In genomic region chr6:76866091-76866490, GRCh38 we compare ENCODE assay signal across 25 cellular contexts.
DNase-seq lines count a peak whose midpoint lies in the region; FAIRE-seq and TF ChIP-seq lines count a peak whose summit lies in the region.
"Had no signal": no experiment of that assay in that cellular context is flagged by ENCODE, and none has a peak within 500 bp of the region (broad histone marks: within the 10 kb centered on the region; RNA-seq: fewer than 3 reads in every experiment).

No MANE protein-coding gene starts in this region.

- H3K27me3 ChIP-seq in OCI-LY3 (ENCODE audit: low read depth, low read length) (no peaks in the 10 kb centered on the region), adipocyte (replicated peaks; ENCODE audit: control insufficient read depth, insufficient read depth, low read length) (no peaks in the 10 kb centered on the region), osteoblast (ENCODE audit: insufficient read depth, low read length) (no peaks in the 10 kb centered on the region)
- H3K27me3 ChIP-seq: BE2C; BLaER1 treated with 17β-estradiol and CSF1 and Interleukin-3, amounts not matched to agents 10 nM and 100 nM had no signal

- H4K20me1 ChIP-seq in OCI-LY3 (ENCODE audit: insufficient read depth, low read length) = no peaks in the 10 kb centered on the region
- H4K20me1 ChIP-seq in osteoblast (ENCODE audit: insufficient read depth, low read length) = no peaks in the 10 kb centered on the region
- H4K20me1 ChIP-seq: BLaER1 treated with 17β-estradiol and CSF1 and Interleukin-3, amounts not matched to agents 10 nM and 100 nM had no signal

- no peaks in the 10 kb centered on the region for H3K27me3 Mint-ChIP-seq in nephron progenitor cell (ENCODE audit: low read depth, poor library complexity)
- H3K27me3 Mint-ChIP-seq: CD4-positive, alpha-beta T cell had no signal

- H3K4me3 ChIP-seq in OCI-LY3 (ENCODE audit: low read length) = no peak overlapping the region
- no peak overlapping the region for H3K4me3 ChIP-seq in adipocyte (ENCODE audit: low read length)
- H3K4me3 ChIP-seq in osteoblast (ENCODE audit: insufficient read depth, low read length) = no peak overlapping the region
- H3K4me3 ChIP-seq: A549; BLaER1 treated with 17β-estradiol and CSF1 and Interleukin-3, amounts not matched to agents 10 nM and 100 nM; GM23248 had no signal

- no peak overlapping the region for H3K9ac ChIP-seq in OCI-LY3 (ENCODE audit: low read length)
- H3K9ac ChIP-seq in adipocyte (ENCODE audit: low read length) = no peak overlapping the region
- H3K9ac ChIP-seq: BLaER1 treated with 17β-estradiol and CSF1 and Interleukin-3, amounts not matched to agents 10 nM and 100 nM; GM23248 had no signal

- no peak overlapping the region for H3K4me3 Mint-ChIP-seq in nephron progenitor cell
- H3K4me3 Mint-ChIP-seq: CD14-positive monocyte; CD4-positive, alpha-beta T cell; CD8-positive, alpha-beta memory T cell had no signal

- H3K9me3 Mint-ChIP-seq in nephron progenitor cell = peaks cover 13% of the 10 kb centered on the region

- no peaks in the 10 kb centered on the region for H3K79me2 ChIP-seq in OCI-LY3 (ENCODE audit: low read length)
- H3K79me2 ChIP-seq in osteoblast (ENCODE audit: insufficient read depth, low read length) = no peaks in the 10 kb centered on the region

- no peak overlapping the region for H3K27ac ChIP-seq in OCI-LY3 (ENCODE audit: low read length)
- peak overlapping the region; percentile 31 for H3K27ac ChIP-seq in osteoblast (ENCODE audit: low read depth, low read length)
- H3K27ac ChIP-seq: A549; BLaER1 treated with 17β-estradiol and CSF1 and Interleukin-3, amounts not matched to agents 10 nM and 100 nM; GM23248 had no signal

- H3K36me3 ChIP-seq in OCI-LY3 (replicated peaks; ENCODE audit: low read depth, low read length) = no peaks in the 10 kb centered on the region
- no peaks in the 10 kb centered on the region for H3K36me3 ChIP-seq in adipocyte (ENCODE audit: control insufficient read depth, insufficient read depth, low read length, severe bottlenecking)
- no peaks in the 10 kb centered on the region for H3K36me3 ChIP-seq in osteoblast (ENCODE audit: insufficient read depth, low read length)
- H3K36me3 ChIP-seq: BE2C; BLaER1 treated with 17β-estradiol and CSF1 and Interleukin-3, amounts not matched to agents 10 nM and 100 nM had no signal

- TF ChIP-seq CTCF in OCI-LY3 (IDR thresholded peaks at IDR 0.05; ENCODE audit: low read depth, low read length) = no peak
- TF ChIP-seq CTCF in osteoblast (IDR thresholded peaks at IDR 0.05; ENCODE audit: extremely low read depth, low read depth, low read length) = no peak
- TF ChIP-seq CTCF in nephron progenitor cell (IDR thresholded peaks at IDR 0.05) = no peak

- H3K27ac Mint-ChIP-seq in nephron progenitor cell = no peak overlapping the region
- H3K27ac Mint-ChIP-seq: CD14-positive monocyte; CD4-positive, alpha-beta T cell; CD8-positive, alpha-beta memory T cell had no signal

- H2AFZ ChIP-seq in OCI-LY3 (ENCODE audit: low read depth, low read length) (0 out of 2 replicates have a peak overlapping the region, but pooled peaks have one; percentile 17), osteoblast (ENCODE audit: low read length) (no peak overlapping the region)
- H2AFZ ChIP-seq: GM23248 had no signal

- no peaks in the 10 kb centered on the region for H3K4me1 Mint-ChIP-seq in nephron progenitor cell
- H3K4me1 Mint-ChIP-seq: CD14-positive monocyte; CD8-positive, alpha-beta memory T cell had no signal

- peak; percentile 28 for DNase-seq in EH (ENCODE audit: low read depth)
- peak; percentile 10 for DNase-seq in adipocyte (ENCODE audit: low read depth)
- DNase-seq in osteoblast (ENCODE audit: insufficient read length, low spot score, missing footprints) = no peak
- DNase-seq in nephron progenitor cell = no peak
- no peak for DNase-seq in GM12891 (ENCODE audit: insufficient read length, low spot score)
- no peak for DNase-seq in activated CD4-positive, alpha-beta T cell treated with anti-CD3 and anti-CD28 coated beads for 1 hour
- DNase-seq in EL = no peak
- DNase-seq: 8988T; ACHN; AML-193; BE2C; CD4-positive, alpha-beta T cell; CD8-positive, alpha-beta memory T cell; DMS 273 treated with DMSO at 0.1 percent for 48 hours; DMS79; GM23248; H7 had no signal

- peaks cover 9% of the 10 kb centered on the region for H3K36me3 Mint-ChIP-seq in nephron progenitor cell (ENCODE audit: low read depth)
- H3K36me3 Mint-ChIP-seq: CD14-positive monocyte had no signal

- no peak overlapping the region for H3K4me2 ChIP-seq in OCI-LY3 (ENCODE audit: low read length)
- no peak overlapping the region for H3K4me2 ChIP-seq in osteoblast (ENCODE audit: insufficient read depth, low read length)
- H3K4me2 ChIP-seq: A549; BLaER1 treated with 17β-estradiol and CSF1 and Interleukin-3, amounts not matched to agents 10 nM and 100 nM had no signal

- no peak for TF ChIP-seq POLR2A in GM12891 (IDR thresholded peaks at IDR 0.05; ENCODE audit: low read depth, low read length)

- H3K4me1 ChIP-seq in OCI-LY3 (ENCODE audit: low read length) = no peaks in the 10 kb centered on the region; the same call in 1 of the 2 replicates
- no peaks in the 10 kb centered on the region for H3K4me1 ChIP-seq in adipocyte (ENCODE audit: control insufficient read depth, insufficient read depth, low read length)
- H3K4me1 ChIP-seq in osteoblast (ENCODE audit: insufficient read depth, low read length) = peaks cover 14% of the 10 kb centered on the region
- H3K4me1 ChIP-seq: A549, BE2C had no signal

- no peak for FAIRE-seq in GM12891 (lab: Jason Lieb, UNC)
- FAIRE-seq: A549, D721Med, G401.6, GM19239, H1 had no signal

- H3K9me3 ChIP-seq in OCI-LY3 (ENCODE audit: insufficient read depth, low read length) = no peaks in the 10 kb centered on the region
- H3K9me3 ChIP-seq in adipocyte (ENCODE audit: control insufficient read depth, low read length) = no peaks in the 10 kb centered on the region
- H3K9me3 ChIP-seq in osteoblast (ENCODE audit: low read depth, low read length) = no peaks in the 10 kb centered on the region
- H3K9me3 ChIP-seq: A549; BE2C; BLaER1 treated with 17β-estradiol and CSF1 and Interleukin-3, amounts not matched to agents 10 nM and 100 nM had no signal

TF ChIP-seq in GM12891, 5 proteins besides CTCF, POLR2A, EP300 and RAD21:
- no peak for TF ChIP-seq POU2F2 (IDR thresholded peaks at IDR 0.05; ENCODE audit: low read depth, low read length)
- no peak for TF ChIP-seq POLR2AphosphoS5 (IDR thresholded peaks at IDR 0.05; ENCODE audit: low read depth, low read length)
- no peak for TF ChIP-seq TAF1 (IDR thresholded peaks at IDR 0.05; ENCODE audit: low read depth, low read length)
- TF ChIP-seq SPI1 (IDR thresholded peaks at IDR 0.05; ENCODE audit: low read depth, low read length) = no peak
- TF ChIP-seq PAX5 (IDR thresholded peaks at IDR 0.05; ENCODE audit: insufficient read depth, low read length, severe bottlenecking) = no peak

Comparison
In these comparisons a context has a peak if more than half of its experiments do, and no peak if none do; other contexts are left out.
1. DNase-seq: peak in EH (single experiment) and adipocyte (single experiment); none in osteoblast (single experiment), nephron progenitor cell (single experiment), GM12891 (single experiment), activated CD4-positive, alpha-beta T cell treated with anti-CD3 and anti-CD28 coated beads for 1 hour (single experiment) and EL (single experiment).